10 cellular contexts compared by ENCODE assay signal in the genomic region with DNA sequence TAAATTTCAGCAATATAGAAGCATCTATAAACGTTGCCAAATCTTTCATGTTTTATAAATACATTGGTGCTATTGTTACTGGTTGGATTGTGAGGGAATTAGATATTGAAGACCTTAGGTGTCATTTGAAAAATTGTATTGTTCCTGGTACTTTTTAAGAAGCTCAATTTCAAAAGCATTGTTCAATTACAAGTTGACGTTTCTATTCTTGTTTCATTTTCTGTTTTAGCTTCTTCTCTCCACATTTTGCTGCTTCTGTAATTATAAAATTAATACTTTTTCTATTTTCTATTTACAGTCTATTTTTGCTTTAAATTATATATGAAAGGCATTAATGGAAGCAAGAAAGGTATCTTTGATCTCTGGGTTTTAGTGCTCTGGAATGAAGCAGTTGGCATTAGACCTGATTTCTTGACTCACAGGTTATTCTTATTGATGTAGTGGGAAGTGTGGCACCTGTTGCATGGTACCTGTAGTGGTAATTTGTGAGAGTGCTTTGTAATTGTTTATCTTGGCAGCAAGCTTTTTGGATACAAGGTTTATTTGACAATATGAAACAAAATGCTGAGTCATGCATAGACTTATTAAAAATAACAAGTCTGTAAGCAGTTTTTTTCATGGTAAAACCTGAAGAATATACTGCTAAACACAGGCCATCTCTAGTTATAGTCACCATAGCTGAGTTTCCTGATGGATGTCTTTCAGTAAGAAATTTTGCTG. TPM values are rescaled to one million over a fixed set of nuclear protein-coding genes. Genes with fewer than 3 reads are reported as not detected.
A peak's percentile ranks its signal among the peaks of the same experiment; 100 is the strongest.
DNase-seq lines count a peak whose midpoint lies in the region; ATAC-seq, FAIRE-seq and TF ChIP-seq lines count a peak whose summit lies in the region.
"Had no signal": no experiment of that assay in that cellular context is flagged by ENCODE, and none has a peak within 500 bp of the region (broad histone marks: within the 10 kb centered on the region; RNA-seq: fewer than 3 reads in every experiment).

No MANE protein-coding gene starts in this region.

- peaks cover 0 to 21% (median 0%) of the 10 kb centered on the region in 3 donors for H3K36me3 ChIP-seq in tibial nerve

- TF ChIP-seq CTCF in CD4-positive, alpha-beta T cell (IDR thresholded peaks at IDR 0.05), result no peak
- no peak for TF ChIP-seq CTCF in tibial nerve (IDR thresholded peaks at IDR 0.05)

- H3K4me1 Mint-ChIP-seq in CD4-positive, alpha-beta T cell (ENCODE audit: low read depth), result peaks cover 29% of the 10 kb centered on the region
- H3K4me1 Mint-ChIP-seq in T-cell, result peaks cover 19 to 24% (median 20%) of the 10 kb centered on the region in 3 donors

- peaks cover 11% of the 10 kb centered on the region for H3K36me3 Mint-ChIP-seq in CD4-positive, alpha-beta T cell (ENCODE audit: low read depth)
- H3K36me3 Mint-ChIP-seq in T-cell, result peaks cover 13% of the 10 kb centered on the region

- ATAC-seq in CD4-positive, alpha-beta T cell (ENCODE audit: poor library complexity), result no peak
- ATAC-seq in GM18858 (IDR thresholded peaks at IDR 0.05; ENCODE audit: unreplicated experiment) (peak; percentile 39), T-cell (replicated peaks in 1 of 4) (no peak), left cardiac atrium (no peak), HG02759 (IDR thresholded peaks at IDR 0.05; ENCODE audit: unreplicated experiment) (no peak)

- intact Hi-C loops in CD4-positive, alpha-beta T cell (cut with DNase I, micrococcal nuclease), result no loop called here
- intact Hi-C loops in left cardiac atrium (cut with DNase I), result no loop called here

- WGBS in tibial nerve, 2 donors, result 41 to 43% methylated on average over 2 of the region's 2 CpGs

- no peaks in the 10 kb centered on the region for H3K27me3 Mint-ChIP-seq in CD4-positive, alpha-beta T cell
- no peaks in the 10 kb centered on the region for H3K27me3 Mint-ChIP-seq in T-cell

- no peaks in the 10 kb centered on the region for H3K9me3 Mint-ChIP-seq in CD4-positive, alpha-beta T cell
- no peaks in the 10 kb centered on the region for H3K9me3 Mint-ChIP-seq in T-cell

- no peak overlapping the region for H3K27ac ChIP-seq in CD4-positive, alpha-beta T cell (ENCODE audit: low read depth, low read length)
- H3K27ac ChIP-seq in tibial nerve, result no peak overlapping the region

- peak; percentile 85 for FAIRE-seq in islet of Langerhans (lab: Jason Lieb, UNC)
- FAIRE-seq in H54 (lab: Jason Lieb, UNC), result no peak
- FAIRE-seq: endometrium had no signal

- POLR2A ChIA-PET in CD4-positive, alpha-beta T cell (lab: Charles Lee), result interaction anchor here (0.9 to 1.4 kb wide), 2 partner anchors 12 to 13 kb away, joined by 4 read pairs; a partner anchor contains a TSS
- POLR2A ChIA-PET in T-cell (lab: Charles Lee), result interaction anchor here in 1 of 2 donors (0.6 to 0.7 kb wide), 2 partner anchors 241 to 830 kb away, joined by 3 read pairs; no protein-coding TSS in a partner anchor

- peaks cover 0 to 33% (median 14%) of the 10 kb centered on the region in 4 donors for H3K4me1 ChIP-seq in tibial nerve

- TF ChIP-seq EP300 in tibial nerve (IDR thresholded peaks at IDR 0.05), result no peak

- H3K27ac Mint-ChIP-seq in CD4-positive, alpha-beta T cell, result no peak overlapping the region
- H3K27ac Mint-ChIP-seq in T-cell, result no peak overlapping the region

- peak overlapping the region; percentile 7 for H3K4me3 Mint-ChIP-seq in CD4-positive, alpha-beta T cell
- peak overlapping the region in 2 of 3 donors; percentile 2 to 25 for H3K4me3 Mint-ChIP-seq in T-cell

- no peak for DNase-seq in CD4-positive, alpha-beta T cell
- DNase-seq in T-cell (no peak), left cardiac atrium (no peak), tibial nerve (ENCODE audit: low spot score in 2 of 2) (no peak), H54 (ENCODE audit: insufficient read length, low spot score) (no peak)
- DNase-seq: activated effector memory CD4-positive, alpha-beta T cell treated with anti-CD3 and anti-CD28 coated beads, Interleukin-2, amount 50 U/mL, for 16 hours had no signal

- H3K9me3 ChIP-seq in CD4-positive, alpha-beta T cell (ENCODE audit: control insufficient read depth, low read length), result no peaks in the 10 kb centered on the region
- H3K9me3 ChIP-seq in tibial nerve, result no peaks in the 10 kb centered on the region

- H3K4me3 ChIP-seq in tibial nerve, result no peak overlapping the region

- CTCF ChIA-PET in CD4-positive, alpha-beta T cell (lab: Charles Lee), result no interaction called here
- CTCF ChIA-PET in T-cell (lab: Charles Lee), result interaction anchor here in 1 of 2 donors (1.1 kb wide), 1 partner anchor 13 kb away, joined by 3 read pairs; a partner anchor contains a TSS

- TF ChIP-seq POLR2A in tibial nerve (IDR thresholded peaks at IDR 0.05) (no peak), H54 (IDR thresholded peaks at IDR 0.05; ENCODE audit: low read depth, low read length) (no peak)

- no peaks in the 10 kb centered on the region for H3K27me3 ChIP-seq in CD4-positive, alpha-beta T cell (ENCODE audit: control insufficient read depth, insufficient read depth, low read length)
- no peaks in the 10 kb centered on the region for H3K27me3 ChIP-seq in tibial nerve

RNA-seq across cellular contexts. Expression of a gene that starts 13.2 kb away (rescaled TPM):
- total RNA-seq in CD4-positive, alpha-beta T cell, result 1 to 10 TPM; 1.3 to 1.6 TPM
- total RNA-seq in T-cell (1 to 10 TPM; 1.0 to 4.6 (median 3.7) TPM), left cardiac atrium (1 to 10 TPM; 3.4 to 5.0 TPM), tibial nerve (10 to 100 TPM; 12.7 to 24.1 (median 17.1) TPM)
